8 cellular contexts compared by ENCODE assay signal in genomic region chr1:67430358-67431155, GRCh38. TPM values are rescaled to one million over a fixed set of nuclear protein-coding genes. Genes with fewer than 3 reads are reported as not detected.
DNase-seq lines count a peak whose midpoint lies in the region; ATAC-seq and TF ChIP-seq lines count a peak whose summit lies in the region.

Gene SERBP1 (minus strand): TSS chr1:67430402. CDS start chr1:67430300, 102 bp downstream.

- peak; percentile 84 for ATAC-seq in HG03442 (IDR thresholded peaks at IDR 0.05; ENCODE audit: unreplicated experiment)
- ATAC-seq in activated CD4-positive, alpha-beta T cell treated with anti-CD3 and anti-CD28 coated beads for 36 hours, result peak; percentile 91

- DNase-seq in AML-193 (lab: John Stamatoyannopoulos, UW), result peak; percentile 93 to 94
- peak; percentile 79 for DNase-seq in GM19238 (ENCODE audit: insufficient read length, low spot score)
- peak; percentile 96 to 97 for DNase-seq in NCI-H524 (lab: John Stamatoyannopoulos, UW)
- peak; percentile 97 for DNase-seq in activated CD4-positive, alpha-beta T cell treated with anti-CD3 and anti-CD28 coated beads for 36 hours
- peak; percentile 98 for DNase-seq in choroid plexus epithelial cell (ENCODE audit: low read depth)
- peak; percentile 92 for DNase-seq in kidney glomerular epithelial cell (lab: John Stamatoyannopoulos, UW)
- peak; percentile 78 to 84 for DNase-seq in stimulated activated CD4-positive, alpha-beta T cell treated with anti-CD3 and anti-CD28 coated beads, Interleukin-1b, Interleukin-23, amount 100 ng/mL, for 1 hour (ENCODE audit: low read depth in 2 of 2)

- H3K4me1 Mint-ChIP-seq in activated CD4-positive, alpha-beta T cell treated with anti-CD3 and anti-CD28 coated beads for 36 hours, result peaks cover 48% of the 10 kb centered on the region

- H3K4me3 ChIP-seq in choroid plexus epithelial cell (ENCODE audit: low read depth, low read length), result peak within 1 kb of the TSS; percentile 98

- H3K4me3 Mint-ChIP-seq in activated CD4-positive, alpha-beta T cell treated with anti-CD3 and anti-CD28 coated beads for 36 hours, result peak within 1 kb of the TSS; percentile 97

- peak within 1 kb of the TSS; percentile 100 for H3K27ac Mint-ChIP-seq in activated CD4-positive, alpha-beta T cell treated with anti-CD3 and anti-CD28 coated beads for 36 hours

- peak; percentile 2 for TF ChIP-seq CTCF in choroid plexus epithelial cell (conservative IDR thresholded peaks at IDR 0.05; ENCODE audit: low read depth, low read length)

- intact Hi-C loops in activated CD4-positive, alpha-beta T cell treated with anti-CD3 and anti-CD28 coated beads for 36 hours (cut with DNase I, micrococcal nuclease), result loop anchor here (1.0 to 5.0 kb wide), 16 partner anchors 48 to 505 kb away; partner anchors contain the start of genes GADD45A (in 1 of the 2) and SLC35D1 (in 1 of the 2)

- H3K9me3 Mint-ChIP-seq in activated CD4-positive, alpha-beta T cell treated with anti-CD3 and anti-CD28 coated beads for 36 hours (ENCODE audit: low read depth), result no peaks in the 10 kb centered on the region

- H3K27me3 Mint-ChIP-seq in activated CD4-positive, alpha-beta T cell treated with anti-CD3 and anti-CD28 coated beads for 36 hours, result no peaks in the 10 kb centered on the region

- CTCF ChIA-PET in activated CD4-positive, alpha-beta T cell treated with anti-CD3 and anti-CD28 coated beads for 36 hours (lab: Charles Lee), result interaction anchor here (0.6 kb wide), 1 partner anchor 25 kb away, joined by 10 read pairs; no protein-coding TSS in a partner anchor

- peaks cover 43% of the 10 kb centered on the region for H3K36me3 Mint-ChIP-seq in activated CD4-positive, alpha-beta T cell treated with anti-CD3 and anti-CD28 coated beads for 36 hours (ENCODE audit: low read depth)

- POLR2A ChIA-PET in activated CD4-positive, alpha-beta T cell treated with anti-CD3 and anti-CD28 coated beads for 36 hours (lab: Charles Lee), result interaction anchor here (0.6 to 2.1 kb wide), 13 partner anchors 9 to 542 kb away, joined by 3 to 14 read pairs (median 3); partner anchors contain the start of genes DNAI4 and GADD45A

RNA-seq across cellular contexts. Expression of gene SERBP1, which starts in this region (rescaled TPM):
- total RNA-seq in activated CD4-positive, alpha-beta T cell treated with anti-CD3 and anti-CD28 coated beads for 36 hours, result 100 to 1,000 TPM; 433 to 510 TPM

Comparison
In these comparisons a context has a peak if more than half of its experiments do, and no peak if none do; other contexts are left out.
1. Peak in every context shown above with its lines: DNase-seq, ATAC-seq and H3K4me3 ChIP-seq.